In genomic region chr2:169799555-169799954, GRCh38 we compare ENCODE assay signal across 1 cellular context.
TF ChIP-seq lines count a peak whose summit lies in the region.

No MANE protein-coding gene starts in this region.

TF ChIP-seq in K562, 482 proteins besides CTCF, POLR2A, EP300 and RAD21:
- TF ChIP-seq HDAC8 (tag; IDR thresholded peaks at IDR 0.05) (no peak), BACH1 (tag; IDR thresholded peaks at IDR 0.05) (no peak), HNRNPLL (IDR thresholded peaks at IDR 0.05; ENCODE audit: low read depth, low read length, poor library complexity, severe bottlenecking) (no peak), EGR1 (conservative IDR thresholded peaks at IDR 0.05) (no peak), ELF1 (tag; IDR thresholded peaks at IDR 0.05) (peak; percentile 46; the same call in 1 of the 2 replicates), HDAC2 (IDR thresholded peaks at IDR 0.05) (0 out of 2 replicates have a peak, but pooled peaks have one; percentile 10), CHD1 (IDR thresholded peaks at IDR 0.05; ENCODE audit: low read length) (peak; percentile 9), ZNF431 (CRISPR knock-in tag; IDR thresholded peaks at IDR 0.05) (0 out of 2 replicates have a peak, but pooled peaks have one; percentile 26), ZBTB43 (CRISPR knock-in tag; IDR thresholded peaks at IDR 0.05) (0 out of 2 replicates have a peak, but pooled peaks have one; percentile 15), CEBPG (CRISPR knock-in tag; IDR thresholded peaks at IDR 0.05) (peak; percentile 41; the same call in 1 of the 2 replicates), CEBPG (tag; conservative IDR thresholded peaks at IDR 0.05 in 1 of 2, IDR thresholded peaks at IDR 0.05 in 1 of 2) (0 out of 4 replicates have a peak, but pooled peaks of 1 of the 2 experiments have one; percentile 19), USF1 (CRISPR knock-in tag; IDR thresholded peaks at IDR 0.05) (0 out of 2 replicates have a peak, but pooled peaks have one; percentile 20), RFX5 (IDR thresholded peaks at IDR 0.05; ENCODE audit: low read depth, low read length) (no peak), JUNB (CRISPR knock-in tag; conservative IDR thresholded peaks at IDR 0.05) (no peak)
